Comparison of ENCODE assay signal across 8 cellular contexts in genomic region chr19:40778865-40779284, GRCh38. TPM values are rescaled to one million over a fixed set of nuclear protein-coding genes. Genes with fewer than 3 reads are reported as not detected.
A peak's percentile ranks its signal among the peaks of the same experiment; 100 is the strongest.
DNase-seq lines count a peak whose midpoint lies in the region; ATAC-seq and TF ChIP-seq lines count a peak whose summit lies in the region.

No MANE protein-coding gene starts in this region.

- no peak for TF ChIP-seq POLR2A in Peyer's patch (IDR thresholded peaks at IDR 0.05)

- DNase-seq in Peyer's patch, result no peak
- no peak for DNase-seq in epithelial cell of esophagus (ENCODE audit: low read depth)
- DNase-seq in T-helper 9 cell, result no peak
- DNase-seq in activated CD4-positive, alpha-beta T cell treated with anti-CD3 and anti-CD28 coated beads for 4 hours, result no peak

- H3K9ac ChIP-seq in parathyroid adenoma, result no peak overlapping the region

- no peak for ATAC-seq in HG02870 (IDR thresholded peaks at IDR 0.05; ENCODE audit: unreplicated experiment)
- no peak for ATAC-seq in HG02610 (IDR thresholded peaks at IDR 0.05; ENCODE audit: unreplicated experiment)

- H3K79me2 ChIP-seq in DOHH2 (ENCODE audit: control insufficient read depth, low read length) (peaks cover 12% of the 10 kb centered on the region), parathyroid adenoma (no peaks in the 10 kb centered on the region)

- no peak for TF ChIP-seq CTCF in DOHH2 (IDR thresholded peaks at IDR 0.05; ENCODE audit: low read depth, low read length, poor library complexity, severe bottlenecking)
- TF ChIP-seq CTCF in Peyer's patch (IDR thresholded peaks at IDR 0.05), result no peak
- no peak for TF ChIP-seq CTCF in epithelial cell of esophagus (IDR thresholded peaks at IDR 0.05; ENCODE audit: insufficient read depth, low read depth, low read length, missing control alignments)
- no peak for TF ChIP-seq CTCF in parathyroid adenoma (IDR thresholded peaks at IDR 0.05)

- H3K27me3 ChIP-seq in DOHH2 (ENCODE audit: control insufficient read depth, low read length) (no peaks in the 10 kb centered on the region), Peyer's patch (no peaks in the 10 kb centered on the region), parathyroid adenoma (ENCODE audit: control insufficient read depth, insufficient read depth, low read length) (no peaks in the 10 kb centered on the region)

- H3K9me3 ChIP-seq in DOHH2 (ENCODE audit: control insufficient read depth, insufficient read depth, low read length), result no peaks in the 10 kb centered on the region
- no peaks in the 10 kb centered on the region for H3K9me3 ChIP-seq in Peyer's patch
- H3K9me3 ChIP-seq in parathyroid adenoma (ENCODE audit: control insufficient read depth, low read length), result no peaks in the 10 kb centered on the region

- H3K4me1 ChIP-seq in DOHH2 (ENCODE audit: control insufficient read depth, low read length) (peaks cover 43% of the 10 kb centered on the region), Peyer's patch (peaks cover 0 to 15% (median 2%) of the 10 kb centered on the region in 4 donors), parathyroid adenoma (peaks cover 2% of the 10 kb centered on the region)

- H4K20me1 ChIP-seq in DOHH2 (ENCODE audit: control insufficient read depth, insufficient read depth, low read depth, low read length), result no peaks in the 10 kb centered on the region

- peaks cover 6% of the 10 kb centered on the region; the same call in 1 of the 2 replicates for H3K36me3 ChIP-seq in DOHH2 (ENCODE audit: control insufficient read depth, low read length)
- peaks cover 0 to 9% (median 0%) of the 10 kb centered on the region in 3 donors for H3K36me3 ChIP-seq in Peyer's patch
- no peaks in the 10 kb centered on the region for H3K36me3 ChIP-seq in parathyroid adenoma (ENCODE audit: control insufficient read depth, insufficient read depth, low read length)

- H3K27ac ChIP-seq in DOHH2 (ENCODE audit: low read depth, low read length) (peak overlapping the region; percentile 99), Peyer's patch (peak overlapping the region; percentile 93 to 99 (median 98)), parathyroid adenoma (peak overlapping the region; percentile 98)

- H3K4me3 ChIP-seq in DOHH2 (ENCODE audit: low read length) (peak overlapping the region; percentile 89), Peyer's patch (peak overlapping the region; percentile 66 to 92 (median 76)), epithelial cell of esophagus (ENCODE audit: low read length) (peak overlapping the region; percentile 74), parathyroid adenoma (ENCODE audit: low read depth, low read length) (peak overlapping the region; percentile 99)

- peaks cover 17% of the 10 kb centered on the region for H3F3A ChIP-seq in DOHH2 (ENCODE audit: control insufficient read depth, insufficient read depth)

- H3K9me2 ChIP-seq in DOHH2 (replicated peaks; ENCODE audit: control insufficient read depth, low read length), result no peaks in the 10 kb centered on the region

- peak overlapping the region; percentile 93 for H2AFZ ChIP-seq in parathyroid adenoma

- peak overlapping the region; percentile 93 for H3K4me2 ChIP-seq in DOHH2 (ENCODE audit: low read length)
- peak overlapping the region; percentile 81 for H3K4me2 ChIP-seq in parathyroid adenoma (ENCODE audit: low read length)

RNA-seq across cellular contexts. Expression of gene RAB4B, which starts 0.8 kb away (rescaled TPM):
- 10 to 100 TPM; 14.9 to 71.2 (median 51.3) TPM for total RNA-seq in Peyer's patch

RNA-seq across cellular contexts. Expression of gene MIA, which starts 3.6 kb away (rescaled TPM):
- 1 to 10 TPM in 1 of 4 donors, not detected in 3; 4.0 TPM for total RNA-seq in Peyer's patch

RNA-seq across cellular contexts. Expression of gene EGLN2, which starts 20.1 kb away (rescaled TPM):
- total RNA-seq in Peyer's patch, result 10 to 100 TPM; 75.8 to 96.6 (median 88.1) TPM

RNA-seq across cellular contexts. Expression of gene SNRPA, which starts 27.9 kb away (rescaled TPM):
- 100 to 1,000 TPM in 1 of 4 donors, 10 to 100 TPM in 3; 44.5 to 104 (median 72.1) TPM for total RNA-seq in Peyer's patch

RNA-seq across cellular contexts. Expression of gene ACTMAP, which starts 28.6 kb away (rescaled TPM):
- 10 to 100 TPM in 3 of 4 donors, 1 to 10 TPM in 1; 7.4 to 33.0 (median 21.6) TPM for total RNA-seq in Peyer's patch
